ENCODE assay signal across 7 cellular contexts in genomic region chr5:64384761-64385160, GRCh38.
DNase-seq lines count a peak whose midpoint lies in the region; ATAC-seq, FAIRE-seq and TF ChIP-seq lines count a peak whose summit lies in the region.

No MANE protein-coding gene starts in this region.

- DNase-seq in NCI-H2227 treated with DMSO at 0.1 percent for 48 hours (lab: John Stamatoyannopoulos, UW) (peak; percentile 2), iPS-NIHi11 (ENCODE audit: low spot score) (peak; percentile 48), colonic mucosa (no peak), kidney (no peak)
- no peak for DNase-seq in activated CD4-positive, alpha-beta T cell treated with anti-CD3 and anti-CD28 coated beads, Interleukin-2, amount 10 ng/mL, durations not matched to agents 24 days and 14 days

- H3K4me3 Mint-ChIP-seq in activated CD4-positive, alpha-beta T cell treated with anti-CD3 and anti-CD28 coated beads, Interleukin-2, amount 10 ng/mL, durations not matched to agents 24 days and 14 days = no peak overlapping the region

- H3K4me3 ChIP-seq in colonic mucosa (no peak overlapping the region), kidney (ENCODE audit: low read length in 2 of 2) (no peak overlapping the region)

- no peaks in the 10 kb centered on the region for H3K27me3 ChIP-seq in colonic mucosa

- H3K4me1 ChIP-seq in colonic mucosa = no peaks in the 10 kb centered on the region
- H3K4me1 ChIP-seq in kidney (ENCODE audit: control insufficient read depth in 1 of 2, insufficient read depth in 1 of 2, low read depth in 1 of 2, low read length in 2 of 2) = no peaks in the 10 kb centered on the region

- FAIRE-seq in kidney (lab: Jason Lieb, UNC) = no peak

- H3K9me3 ChIP-seq in colonic mucosa (no peaks in the 10 kb centered on the region), kidney (ENCODE audit: control insufficient read depth in 1 of 2, low read length in 2 of 2) (peaks cover 0 to 2% of the 10 kb centered on the region in 2 donors)

- no peak overlapping the region for H3K27ac ChIP-seq in colonic mucosa
- H3K27ac ChIP-seq in kidney (ENCODE audit: low read depth in 2 of 2, low read length in 2 of 2) = no peak overlapping the region

- no peaks in the 10 kb centered on the region for H3K9me3 Mint-ChIP-seq in activated CD4-positive, alpha-beta T cell treated with anti-CD3 and anti-CD28 coated beads, Interleukin-2, amount 10 ng/mL, durations not matched to agents 24 days and 14 days

- H3K36me3 ChIP-seq in colonic mucosa = no peaks in the 10 kb centered on the region
- H3K36me3 ChIP-seq in kidney (ENCODE audit: control insufficient read depth in 1 of 2, insufficient read depth in 2 of 2, low read length in 2 of 2) = no peaks in the 10 kb centered on the region

- intact Hi-C loops in colonic mucosa (cut with DNase I) = no loop called here
- intact Hi-C loops in activated CD4-positive, alpha-beta T cell treated with anti-CD3 and anti-CD28 coated beads, Interleukin-2, amount 10 ng/mL, durations not matched to agents 24 days and 14 days (cut with micrococcal nuclease) = no loop called here
- intact Hi-C loops in kidney (cut with DNase I) = no loop called here

- TF ChIP-seq CTCF in colonic mucosa (IDR thresholded peaks at IDR 0.05) (no peak), kidney (IDR thresholded peaks at IDR 0.05; ENCODE audit: borderline replicate concordance, extremely low read depth, insufficient read depth) (no peak)

- no peaks in the 10 kb centered on the region for H3K27me3 Mint-ChIP-seq in activated CD4-positive, alpha-beta T cell treated with anti-CD3 and anti-CD28 coated beads, Interleukin-2, amount 10 ng/mL, durations not matched to agents 24 days and 14 days

- H3K27ac Mint-ChIP-seq in activated CD4-positive, alpha-beta T cell treated with anti-CD3 and anti-CD28 coated beads, Interleukin-2, amount 10 ng/mL, durations not matched to agents 24 days and 14 days = no peak overlapping the region

- H3K36me3 Mint-ChIP-seq in activated CD4-positive, alpha-beta T cell treated with anti-CD3 and anti-CD28 coated beads, Interleukin-2, amount 10 ng/mL, durations not matched to agents 24 days and 14 days (ENCODE audit: low read depth) = no peaks in the 10 kb centered on the region

- H3K4me1 Mint-ChIP-seq in activated CD4-positive, alpha-beta T cell treated with anti-CD3 and anti-CD28 coated beads, Interleukin-2, amount 10 ng/mL, durations not matched to agents 24 days and 14 days = no peaks in the 10 kb centered on the region

- H3K9ac ChIP-seq in colonic mucosa (ENCODE audit: low read depth in 2 of 2, low read length in 2 of 2) = no peak overlapping the region
- no peak overlapping the region for H3K9ac ChIP-seq in kidney (ENCODE audit: low read length in 2 of 2)

- ATAC-seq in GM18858 (IDR thresholded peaks at IDR 0.05; ENCODE audit: unreplicated experiment) (peak; percentile 92), HG02642 (IDR thresholded peaks at IDR 0.05; ENCODE audit: poor library complexity, unreplicated experiment) (peak; percentile 81)

Comparison
In these comparisons a context has a peak if more than half of its experiments do, and no peak if none do; other contexts are left out.
1. DNase-seq: peak in NCI-H2227 treated with DMSO at 0.1 percent for 48 hours (single experiment) and iPS-NIHi11 (single experiment); none in colonic mucosa (single experiment), activated CD4-positive, alpha-beta T cell treated with anti-CD3 and anti-CD28 coated beads, Interleukin-2, amount 10 ng/mL, durations not matched to agents 24 days and 14 days (single experiment) and kidney (single experiment).